In the genomic region with DNA sequence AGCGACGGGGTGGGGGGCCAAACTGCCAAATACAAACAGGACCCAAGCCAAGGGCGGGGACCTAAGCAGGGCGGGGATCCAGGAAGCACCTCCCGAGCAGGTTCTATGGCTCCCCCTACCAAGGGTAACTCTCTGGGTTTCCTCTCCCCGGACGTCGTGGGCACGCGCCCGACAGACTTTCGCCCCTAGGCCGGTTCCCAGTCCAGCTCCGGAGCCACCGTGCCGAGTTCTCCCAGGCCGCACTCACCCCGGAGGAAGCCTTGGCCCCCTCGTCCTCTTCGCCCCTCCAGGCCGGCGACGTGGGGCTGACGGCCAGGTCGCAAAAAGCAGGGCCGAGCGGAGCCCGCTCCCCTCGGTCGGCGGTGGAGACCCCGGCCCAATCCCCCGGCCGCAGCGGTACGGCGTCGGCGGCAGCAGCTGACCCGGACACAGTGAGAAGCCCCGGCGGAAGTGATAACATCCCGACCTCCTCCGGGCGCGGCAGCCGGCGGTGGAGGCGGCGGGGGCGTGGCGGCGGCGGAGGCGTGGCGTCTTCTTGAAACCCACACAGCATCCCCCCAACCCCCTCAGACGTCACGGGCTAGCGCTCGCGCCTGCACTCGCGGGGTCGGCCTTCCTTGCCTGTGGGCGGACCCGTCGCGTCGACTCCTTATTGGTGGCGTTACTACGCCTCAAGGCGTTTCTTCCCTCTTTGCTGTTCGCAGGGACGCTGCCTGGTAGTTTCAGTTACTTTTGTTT, we compare ENCODE assay signal across 1 cellular context.
A peak's percentile ranks its signal among the peaks of the same experiment; 100 is the strongest.
TF ChIP-seq lines count a peak whose summit lies in the region.

A gene with protein sequence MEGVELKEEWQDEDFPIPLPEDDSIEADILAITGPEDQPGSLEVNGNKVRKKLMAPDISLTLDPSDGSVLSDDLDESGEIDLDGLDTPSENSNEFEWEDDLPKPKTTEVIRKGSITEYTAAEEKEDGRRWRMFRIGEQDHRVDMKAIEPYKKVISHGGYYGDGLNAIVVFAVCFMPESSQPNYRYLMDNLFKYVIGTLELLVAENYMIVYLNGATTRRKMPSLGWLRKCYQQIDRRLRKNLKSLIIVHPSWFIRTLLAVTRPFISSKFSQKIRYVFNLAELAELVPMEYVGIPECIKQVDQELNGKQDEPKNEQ (minus strand): TSS at position 433 of the 738 bp plus-strand sequence. CDS start 6,863 bp downstream, outside the sequence.

TF ChIP-seq in HCT116, 20 proteins besides CTCF, POLR2A, EP300 and RAD21 (continued from another document):
- TF ChIP-seq, protein P1, sequence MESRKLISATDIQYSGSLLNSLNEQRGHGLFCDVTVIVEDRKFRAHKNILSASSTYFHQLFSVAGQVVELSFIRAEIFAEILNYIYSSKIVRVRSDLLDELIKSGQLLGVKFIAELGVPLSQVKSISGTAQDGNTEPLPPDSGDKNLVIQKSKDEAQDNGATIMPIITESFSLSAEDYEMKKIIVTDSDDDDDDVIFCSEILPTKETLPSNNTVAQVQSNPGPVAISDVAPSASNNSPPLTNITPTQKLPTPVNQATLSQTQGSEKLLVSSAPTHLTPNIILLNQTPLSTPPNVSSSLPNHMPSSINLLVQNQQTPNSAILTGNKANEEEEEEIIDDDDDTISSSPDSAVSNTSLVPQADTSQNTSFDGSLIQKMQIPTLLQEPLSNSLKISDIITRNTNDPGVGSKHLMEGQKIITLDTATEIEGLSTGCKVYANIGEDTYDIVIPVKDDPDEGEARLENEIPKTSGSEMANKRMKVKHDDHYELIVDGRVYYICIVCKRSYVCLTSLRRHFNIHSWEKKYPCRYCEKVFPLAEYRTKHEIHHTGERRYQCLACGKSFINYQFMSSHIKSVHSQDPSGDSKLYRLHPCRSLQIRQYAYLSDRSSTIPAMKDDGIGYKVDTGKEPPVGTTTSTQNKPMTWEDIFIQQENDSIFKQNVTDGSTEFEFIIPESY (IDR thresholded peaks at IDR 0.05; ENCODE audit: extremely low read depth, insufficient replicate concordance, low read length) = no peak
- TF ChIP-seq ZFX (IDR thresholded peaks at IDR 0.05) (peak; percentile 91), ATF3 (IDR thresholded peaks at IDR 0.05) (no peak), FOSL1 (IDR thresholded peaks at IDR 0.05; ENCODE audit: low read depth) (no peak), MAX (IDR thresholded peaks at IDR 0.05) (peak; percentile 64), ELF1 (IDR thresholded peaks at IDR 0.05; ENCODE audit: borderline replicate concordance, low read depth) (no peak), YY1 (IDR thresholded peaks at IDR 0.05; ENCODE audit: extremely low read depth, insufficient replicate concordance, low read depth, low read length) (no peak), REST (IDR thresholded peaks at IDR 0.05; ENCODE audit: low read depth) (no peak), SP1 (IDR thresholded peaks at IDR 0.05; ENCODE audit: low read depth) (peak; percentile 63), JUND (IDR thresholded peaks at IDR 0.05) (no peak), EGR1 (IDR thresholded peaks at IDR 0.05; ENCODE audit: low read depth) (peak; percentile 98)
